In the genomic region with DNA sequence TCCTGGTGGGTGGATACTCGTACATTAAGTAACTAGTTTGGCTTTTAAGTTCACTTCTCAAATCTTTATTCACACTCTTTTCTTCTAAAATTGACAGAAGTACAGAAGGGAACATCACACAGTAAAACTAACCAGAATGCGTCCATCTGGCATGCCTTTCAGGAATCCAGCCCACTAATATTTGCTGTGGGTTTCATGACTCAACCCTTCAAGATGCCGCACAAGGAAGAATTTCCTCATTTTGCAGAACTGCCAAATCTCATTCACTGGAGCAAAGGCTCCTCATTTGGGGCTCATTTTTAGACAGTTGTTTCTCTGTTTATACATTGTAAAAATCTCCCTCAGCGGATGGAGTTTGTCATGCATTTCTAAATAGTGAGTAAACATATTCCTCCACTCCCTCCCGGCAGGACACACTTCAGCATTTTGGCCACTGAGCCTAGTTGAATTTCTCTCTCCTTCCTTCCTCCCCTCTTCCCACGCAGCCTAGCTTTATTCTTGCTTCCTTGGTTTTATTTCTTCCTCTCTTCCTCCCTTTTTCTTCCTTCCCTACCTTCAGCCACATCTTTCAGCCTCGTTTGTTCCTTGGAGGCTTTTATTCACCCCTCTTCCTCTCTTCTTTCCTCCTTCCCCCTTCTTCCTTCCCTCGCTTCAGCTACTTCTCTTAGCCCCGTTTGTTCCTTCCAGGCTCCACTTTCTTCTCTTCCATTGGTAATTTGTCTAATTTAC, we compare ENCODE assay signal across 8 cellular contexts.
DNase-seq lines count a peak whose midpoint lies in the region; ATAC-seq and TF ChIP-seq lines count a peak whose summit lies in the region.

No MANE protein-coding gene starts in this region.

- no peaks in the 10 kb centered on the region for H3K36me3 ChIP-seq in heart left ventricle

- intact Hi-C loops in heart left ventricle (cut with DNase I), result loop anchor here in 3 of 10 donors (5.0 to 10.0 kb wide), 3 partner anchors 178 to 1042 kb away; a partner anchor contains a TSS

- WGBS in heart left ventricle, 4 donors, result 19 to 28% (median 23%) methylated on average over 9 of the region's 9 CpGs

- no peak overlapping the region for H3K27ac Mint-ChIP-seq in activated CD8-positive, alpha-beta T cell treated with anti-CD3 and anti-CD28 coated beads, Interleukin-2, amount 10 ng/mL, durations not matched to agents 7 days and 5 days

- H3K4me3 ChIP-seq in heart left ventricle, result peak overlapping the region; percentile 65 to 84 (median 74)

- H3K4me3 Mint-ChIP-seq in activated CD8-positive, alpha-beta T cell treated with anti-CD3 and anti-CD28 coated beads, Interleukin-2, amount 10 ng/mL, durations not matched to agents 7 days and 5 days, result peak overlapping the region; percentile 24

- POLR2A ChIA-PET in activated CD8-positive, alpha-beta T cell treated with anti-CD3 and anti-CD28 coated beads, Interleukin-2, amount 10 ng/mL, durations not matched to agents 7 days and 5 days (lab: Charles Lee), result no interaction called here

- H3K4me1 Mint-ChIP-seq in activated CD8-positive, alpha-beta T cell treated with anti-CD3 and anti-CD28 coated beads, Interleukin-2, amount 10 ng/mL, durations not matched to agents 7 days and 5 days (ENCODE audit: low read depth), result peaks cover 13% of the 10 kb centered on the region

- peaks cover 31% of the 10 kb centered on the region for H3K27me3 Mint-ChIP-seq in activated CD8-positive, alpha-beta T cell treated with anti-CD3 and anti-CD28 coated beads, Interleukin-2, amount 10 ng/mL, durations not matched to agents 7 days and 5 days (ENCODE audit: low read depth)

- H3K9me3 ChIP-seq in heart left ventricle, result no peaks in the 10 kb centered on the region

- no peaks in the 10 kb centered on the region for H3K36me3 Mint-ChIP-seq in activated CD8-positive, alpha-beta T cell treated with anti-CD3 and anti-CD28 coated beads, Interleukin-2, amount 10 ng/mL, durations not matched to agents 7 days and 5 days (ENCODE audit: low read depth)

- CTCF ChIA-PET in activated CD8-positive, alpha-beta T cell treated with anti-CD3 and anti-CD28 coated beads, Interleukin-2, amount 10 ng/mL, durations not matched to agents 7 days and 5 days (lab: Charles Lee), result no interaction called here

- H3K27ac ChIP-seq in heart left ventricle, result peak overlapping the region; percentile 88 to 98 (median 96)

- no peaks in the 10 kb centered on the region for H3K27me3 ChIP-seq in heart left ventricle

- ATAC-seq in activated CD8-positive, alpha-beta T cell treated with anti-CD3 and anti-CD28 coated beads, Interleukin-2, amount 10 ng/mL, durations not matched to agents 7 days and 5 days, result no peak
- ATAC-seq in heart left ventricle (peak in 2 of 4 donors; percentile 12 to 34), HG02623 (IDR thresholded peaks at IDR 0.05; ENCODE audit: unreplicated experiment) (no peak)

- TF ChIP-seq POLR2A in heart left ventricle (IDR thresholded peaks at IDR 0.05), result no peak

- H3K9me3 Mint-ChIP-seq in activated CD8-positive, alpha-beta T cell treated with anti-CD3 and anti-CD28 coated beads, Interleukin-2, amount 10 ng/mL, durations not matched to agents 7 days and 5 days (ENCODE audit: insufficient read depth), result no peaks in the 10 kb centered on the region

- DNase-seq in CD1c-positive myeloid dendritic cell (ENCODE audit: extremely low spot score) (peak; percentile 88), KBM-7 (peak; percentile 63), heart left ventricle (peak in 3 of 5 donors; percentile 20 to 31 (median 24)), pons (ENCODE audit: low spot score) (peak; percentile 62), NCI-H1105 (lab: John Stamatoyannopoulos, UW) (no peak)
- DNase-seq in activated CD8-positive, alpha-beta T cell treated with anti-CD3 and anti-CD28 coated beads, Interleukin-2, amount 10 ng/mL, durations not matched to agents 7 days and 5 days, result no peak
- no peak for DNase-seq in stimulated activated CD8-positive, alpha-beta memory T cell treated with anti-CD3 and anti-CD28 coated beads, Interleukin-4, amount 100 ng/mL, for 48 hours

- in situ Hi-C loops in KBM-7 (cut with MboI; ENCODE audit: low pct_unique_long_range_greater_than_20kb, low sequenced_read_pairs), result no loop called here

- TF ChIP-seq CTCF in heart left ventricle (IDR thresholded peaks at IDR 0.05), result no peak

- H3K4me1 ChIP-seq in heart left ventricle, result peaks cover 0 to 28% (median 9%) of the 10 kb centered on the region in 12 donors

Comparison
In these comparisons a context has a peak if more than half of its experiments do, and no peak if none do; other contexts are left out.
1. DNase-seq: peak in CD1c-positive myeloid dendritic cell (single experiment), KBM-7 (single experiment), heart left ventricle (3 of 5) and pons (single experiment); none in activated CD8-positive, alpha-beta T cell treated with anti-CD3 and anti-CD28 coated beads, Interleukin-2, amount 10 ng/mL, durations not matched to agents 7 days and 5 days (single experiment), stimulated activated CD8-positive, alpha-beta memory T cell treated with anti-CD3 and anti-CD28 coated beads, Interleukin-4, amount 100 ng/mL, for 48 hours (single experiment) and NCI-H1105 (single experiment).